10 cellular contexts compared by ENCODE assay signal in genomic region chr12:122713491-122714188, GRCh38. TPM values are rescaled to one million over a fixed set of nuclear protein-coding genes. Genes with fewer than 3 reads are reported as not detected.
A peak's percentile ranks its signal among the peaks of the same experiment; 100 is the strongest.
DNase-seq lines count a peak whose midpoint lies in the region; ATAC-seq, FAIRE-seq and TF ChIP-seq lines count a peak whose summit lies in the region.
"Not testable (repeated sequence)": the region's sequence is repeated elsewhere in the genome, so short reads cannot be mapped to it uniquely, and the experiment has no call there.
"Had no signal": no experiment of that assay in that cellular context is flagged by ENCODE, and none has a peak within 500 bp of the region (broad histone marks: within the 10 kb centered on the region; RNA-seq: fewer than 3 reads in every experiment).

No MANE protein-coding gene starts in this region.

- H3K27me3 ChIP-seq in IMR-90 (ENCODE audit: control insufficient read depth, insufficient read depth, low read length); adipocyte (replicated peaks; ENCODE audit: control insufficient read depth, insufficient read depth, low read length); right lobe of liver: not testable (repeated sequence)
- peaks cover 0 to 12% (median 0%) of the 10 kb centered on the region in 7 donors for H3K27me3 ChIP-seq in heart right ventricle

- not testable (repeated sequence) for TF ChIP-seq CTCF in IMR-90 (conservative IDR thresholded peaks at IDR 0.05; ENCODE audit: low read depth, low read length); heart right ventricle (IDR thresholded peaks at IDR 0.05); right lobe of liver (IDR thresholded peaks at IDR 0.05)

- H3K36me3 ChIP-seq in IMR-90 (ENCODE audit: control insufficient read depth, insufficient read depth, low read length); adipocyte (ENCODE audit: control insufficient read depth, insufficient read depth, low read length, severe bottlenecking); heart right ventricle; right lobe of liver: not testable (repeated sequence)

- not testable (repeated sequence) for H2AFZ ChIP-seq in IMR-90 (replicated peaks; ENCODE audit: low read length, poor library complexity)

- H3K4me1 ChIP-seq in IMR-90 (ENCODE audit: control insufficient read depth, insufficient read depth, low read length); heart right ventricle; right lobe of liver: not testable (repeated sequence)
- H3K4me1 ChIP-seq in adipocyte (ENCODE audit: control insufficient read depth, insufficient read depth, low read length), result peaks cover 15% of the 10 kb centered on the region

- H3K18ac ChIP-seq in IMR-90 (ENCODE audit: low read depth, low read length), result not testable (repeated sequence)

- H3K79me1 ChIP-seq in IMR-90 (ENCODE audit: low read depth in 1 of 2, low read length in 2 of 2), result not testable (repeated sequence)

- H2BK20ac ChIP-seq in IMR-90 (ENCODE audit: low read depth, low read length), result not testable (repeated sequence)

- not testable (repeated sequence) for DNase-seq in GM12891 (ENCODE audit: insufficient read length, low spot score); IMR-90; adipocyte (ENCODE audit: low read depth); epithelial cell of prostate (ENCODE audit: low read depth, low spot score); heart right ventricle; right lobe of liver; sciatic nerve (ENCODE audit: low spot score)

- not testable (repeated sequence) for H3K27ac ChIP-seq in IMR-90 (ENCODE audit: insufficient read depth, low read length); heart right ventricle; right lobe of liver
- H3K27ac ChIP-seq in epithelial cell of prostate, result peak overlapping the region; percentile 49

- H4K91ac ChIP-seq in IMR-90 (ENCODE audit: insufficient read depth, low read depth, low read length), result not testable (repeated sequence)

- no CpG with 5 or more reads among the region's 10 CpGs for WGBS in IMR-90 (ENCODE audit: extremely low coverage in 2 of 2, insufficient read length in 1 of 2), 2 experiments
- 57 to 67% methylated on average over 3 of the region's 10 CpGs for WGBS in heart right ventricle, 2 donors
- 89% methylated on average over 2 of the region's 10 CpGs for WGBS in right lobe of liver (ENCODE audit: insufficient coverage, low coverage, low lambda C conversion rate, missing lambda C conversion rate)

- not testable (repeated sequence) for H2BK120ac ChIP-seq in IMR-90 (ENCODE audit: low read depth, low read length)

- ATAC-seq in IMR-90 (ENCODE audit: low read depth) (peak; percentile 75), heart right ventricle (peak in 5 of 8 donors; percentile 33 to 61 (median 55)), right lobe of liver (peak in 3 of 4 donors; percentile 38 to 61 (median 45)), sciatic nerve (peak; percentile 54)

- not testable (repeated sequence) for H2AK9ac ChIP-seq in IMR-90 (replicated peaks; ENCODE audit: low read depth, low read length, poor library complexity)

- H2BK15ac ChIP-seq in IMR-90 (ENCODE audit: low read depth, low read length), result not testable (repeated sequence)

- not testable (repeated sequence) for TF ChIP-seq RAD21 in IMR-90 (IDR thresholded peaks at IDR 0.05; ENCODE audit: low read length)

- H3K23ac ChIP-seq in IMR-90 (ENCODE audit: low read depth, low read length), result not testable (repeated sequence)

- not testable (repeated sequence) for H2AK5ac ChIP-seq in IMR-90 (ENCODE audit: low read depth, low read length)

- FAIRE-seq in GM12891 (lab: Jason Lieb, UNC), result not testable (repeated sequence)

- not testable (repeated sequence) for H3K4me2 ChIP-seq in IMR-90 (ENCODE audit: low read depth, low read length)

- H4K20me1 ChIP-seq in IMR-90 (ENCODE audit: insufficient read depth, low read length), result not testable (repeated sequence)

- not testable (repeated sequence) for H3K56ac ChIP-seq in IMR-90 (ENCODE audit: extremely low read depth, insufficient read depth, low read length)

- H3K4ac ChIP-seq in IMR-90 (ENCODE audit: low read depth, low read length), result not testable (repeated sequence)

- in situ Hi-C loops in IMR-90 (cut with MboI; ENCODE audit: low sequenced_read_pairs), result not testable (repeated sequence)

- POLR2A ChIA-PET in IMR-90 (lab: Charles Lee; ENCODE audit: unreplicated experiment), result not testable (repeated sequence)

- not testable (repeated sequence) for BruUV-seq in IMR-90 (replicated peaks; lab: Mats Ljungman, UMichigan)

- H3K9ac ChIP-seq in IMR-90 (ENCODE audit: low read depth, low read length), result not testable (repeated sequence)
- peak overlapping the region; percentile 73 for H3K9ac ChIP-seq in adipocyte (ENCODE audit: low read length)

- intact Hi-C loops in IMR-90 (cut with micrococcal nuclease); heart right ventricle (cut with DNase I); right lobe of liver (cut with DNase I); sciatic nerve (cut with DNase I): not testable (repeated sequence)

- CTCF ChIA-PET in IMR-90 (lab: Yijun Ruan, JAX), result not testable (repeated sequence)

- H3K9me1 ChIP-seq in IMR-90 (ENCODE audit: insufficient read depth, low read length), result not testable (repeated sequence)

- not testable (repeated sequence) for H3K14ac ChIP-seq in IMR-90 (replicated peaks; ENCODE audit: low read depth, low read length)

- H3K4me3 ChIP-seq in IMR-90 (ENCODE audit: insufficient read depth, low read depth, low read length); adipocyte (ENCODE audit: low read length); heart right ventricle; right lobe of liver: not testable (repeated sequence)

- dilution Hi-C loops in IMR-90 (cut with HindIII; ENCODE audit: low sequenced_read_pairs, unreplicated experiment), result not testable (repeated sequence)

- TF ChIP-seq POLR2A in GM12891 (IDR thresholded peaks at IDR 0.05; ENCODE audit: low read depth, low read length); IMR-90 (IDR thresholded peaks at IDR 0.05; ENCODE audit: low read depth, low read length); right lobe of liver (IDR thresholded peaks at IDR 0.05): not testable (repeated sequence)

- not testable (repeated sequence) for H4K5ac ChIP-seq in IMR-90 (ENCODE audit: low read depth, low read length)

- not testable (repeated sequence) for H3K9me3 ChIP-seq in IMR-90 (ENCODE audit: control insufficient read depth, insufficient read depth, low read length); adipocyte (ENCODE audit: control insufficient read depth, low read length); heart right ventricle; right lobe of liver

- H4K8ac ChIP-seq in IMR-90 (ENCODE audit: low read depth in 2 of 2, low read length in 2 of 2), result not testable (repeated sequence)

- not testable (repeated sequence) for H2BK5ac ChIP-seq in IMR-90 (ENCODE audit: low read depth, low read length, poor library complexity, severe bottlenecking)

TF ChIP-seq in GM12891, 5 proteins besides CTCF, POLR2A, EP300 and RAD21:
- TF ChIP-seq SPI1 (IDR thresholded peaks at IDR 0.05; ENCODE audit: low read depth, low read length), result peak; percentile 35; the same call in 1 of the 2 replicates

RNA-seq across cellular contexts. Expression of gene HCAR3, which starts 3.0 kb away (rescaled TPM):
- polyA plus RNA-seq in GM12891 (2012; ENCODE audit: low read depth, missing spikeins), result 0.58 TPM
- total RNA-seq in IMR-90 (2012; rRNA removed), result not detected in 2 replicates
- polyA plus RNA-seq in IMR-90 (2012; rRNA removed), result not detected in 2 replicates
- polyA plus RNA-seq in IMR-90 (2012; cell fraction: cytosol; rRNA removed), result not detected in 2 replicates
- not detected in 2 replicates for polyA plus RNA-seq in IMR-90 (2012; cell fraction: nucleus; rRNA removed; ENCODE audit: low replicate concordance)
- 1 to 10 TPM in 1 of 10 donors, under 1 TPM in 3, not detected in 6; 0.17 to 1.3 (median 0.53) TPM for total RNA-seq in heart right ventricle
- polyA plus RNA-seq in heart right ventricle, result under 1 TPM in 1 of 2 donors, not detected in 1; 0.19 TPM
- 1 to 10 TPM in 1 of 6 experiments, under 1 TPM in 3, not detected in 2; 0.11 to 4.2 (median 0.36) TPM for total RNA-seq in right lobe of liver
- 3.5 TPM for total RNA-seq in sciatic nerve
- total RNA-seq: A172, RPMI7951 had no signal
- polyA plus RNA-seq: AG04450 had no signal

RNA-seq across cellular contexts. Expression of gene HCAR2, which starts 10.5 kb away (rescaled TPM):
- polyA plus RNA-seq in GM12891 (2012; ENCODE audit: low read depth, missing spikeins), result 0.13 TPM
- total RNA-seq in IMR-90 (2012; rRNA removed), result not detected in 2 replicates
- not detected in 2 replicates for polyA plus RNA-seq in IMR-90 (2012; rRNA removed)
- not detected in 2 replicates for polyA plus RNA-seq in IMR-90 (2012; cell fraction: cytosol; rRNA removed)
- polyA plus RNA-seq in IMR-90 (2012; cell fraction: nucleus; rRNA removed; ENCODE audit: low replicate concordance), result not detected in 2 replicates
- total RNA-seq in heart right ventricle, result 1 to 10 TPM in 1 of 10 donors, under 1 TPM in 5, not detected in 4; 0.13 to 1.5 (median 0.61) TPM
- under 1 TPM; 0.22 to 0.45 TPM for polyA plus RNA-seq in heart right ventricle
- total RNA-seq in right lobe of liver, result 1 to 10 TPM in 1 of 6 experiments, under 1 TPM in 3, not detected in 2; 0.14 to 4.5 (median 0.41) TPM
- total RNA-seq in sciatic nerve, result 2.6 TPM
- total RNA-seq: A172, RPMI7951 had no signal
- polyA plus RNA-seq: AG04450 had no signal

RNA-seq across cellular contexts. Expression of gene HCAR1, which starts 17.0 kb away (rescaled TPM):
- polyA plus RNA-seq in GM12891 (2012; ENCODE audit: low read depth, missing spikeins), result 0.54 TPM
- total RNA-seq in IMR-90 (2012; rRNA removed), result under 0.01 TPM in 1 of 2 replicates, not detected in the other
- 0.03 TPM in 2 replicates for polyA plus RNA-seq in IMR-90 (2012; rRNA removed)
- 0.01 and 0.02 TPM in 2 replicates for polyA plus RNA-seq in IMR-90 (2012; cell fraction: cytosol; rRNA removed)
- 0.01 TPM in 1 of 2 replicates, not detected in the other for polyA plus RNA-seq in IMR-90 (2012; cell fraction: nucleus; rRNA removed; ENCODE audit: low replicate concordance)
- total RNA-seq in heart right ventricle, result under 1 TPM in 7 of 10 donors, not detected in 3; 0.05 to 0.28 (median 0.09) TPM
- polyA plus RNA-seq in heart right ventricle, result under 1 TPM; 0.04 to 0.07 TPM
- not detected for total RNA-seq in right lobe of liver
- 1.4 TPM for total RNA-seq in sciatic nerve
- total RNA-seq: A172 had no signal

RNA-seq across cellular contexts. Expression of gene DENR, which starts 39.0 kb away (rescaled TPM):
- 39.3 TPM for polyA plus RNA-seq in GM12891 (2012; ENCODE audit: low read depth, missing spikeins)
- total RNA-seq in IMR-90 (2012; rRNA removed) (8.2 and 32.2 TPM in 2 replicates), heart right ventricle (10 to 100 TPM; 23.1 to 31.0 (median 25.9) TPM), right lobe of liver (10 to 100 TPM; 11.3 to 18.2 (median 14.5) TPM), sciatic nerve (32.7 TPM)
- polyA plus RNA-seq in IMR-90 (2012; rRNA removed) (18.4 and 24.5 TPM in 2 replicates), heart right ventricle (10 to 100 TPM; 16.5 to 19.2 TPM)
- polyA plus RNA-seq in IMR-90 (2012; cell fraction: cytosol; rRNA removed), result 6.0 and 8.7 TPM in 2 replicates
- polyA plus RNA-seq in IMR-90 (2012; cell fraction: nucleus; rRNA removed; ENCODE audit: low replicate concordance), result 3.4 and 14.4 TPM in 2 replicates
